ENCODE assay signal across 9 cellular contexts in genomic region chr4:119284876-119285611, GRCh38. TPM values are rescaled to one million over a fixed set of nuclear protein-coding genes. Genes with fewer than 3 reads are reported as not detected.
DNase-seq lines count a peak whose midpoint lies in the region; ATAC-seq, FAIRE-seq and TF ChIP-seq lines count a peak whose summit lies in the region.
"Had no signal": no experiment of that assay in that cellular context is flagged by ENCODE, and none has a peak within 500 bp of the region (broad histone marks: within the 10 kb centered on the region; RNA-seq: fewer than 3 reads in every experiment).

No MANE protein-coding gene starts in this region.

- in situ Hi-C loops in GM12878 (cut with MboI) = no loop called here

- TF ChIP-seq POLR2A in GM12878 (IDR thresholded peaks at IDR 0.05; ENCODE audit: low read depth, low read length) = no peak

- peak overlapping the region; percentile 44; the same call in 1 of the 2 replicates for H3K4me3 ChIP-seq in GM12878
- H3K4me3 ChIP-seq in mucosa of descending colon = no peak overlapping the region

- RAD21 ChIA-PET in GM12878 (lab: Charles Lee; ENCODE audit: unreplicated experiment) = no interaction called here

- no peak for TF ChIP-seq RAD21 in GM12878 (IDR thresholded peaks at IDR 0.05; ENCODE audit: insufficient read depth, low read depth, low read length)

- no TSS peak for BruUV-seq in GM12878 (replicated peaks; lab: Mats Ljungman, UMichigan)

- no peak for TF ChIP-seq CTCF in GM12878 (IDR thresholded peaks at IDR 0.05 in 2 of 3, conservative IDR thresholded peaks at IDR 0.05 in 1 of 3; ENCODE audit: control insufficient read depth in 2 of 3, extremely low read depth in 1 of 3, insufficient read depth in 1 of 3, low read depth in 3 of 3, low read length in 3 of 3)
- TF ChIP-seq CTCF in mucosa of descending colon (IDR thresholded peaks at IDR 0.05) = no peak

- intact Hi-C loops in GM12878 (cut with micrococcal nuclease; ENCODE audit: unreplicated experiment) (loop anchor here (5.0 to 10.0 kb wide), 2 partner anchors 73 to 510 kb away; partner anchors contain the start of gene USP53), mucosa of descending colon (cut with DNase I, micrococcal nuclease) (loop anchor here (10.0 kb wide), 2 partner anchors 240 to 300 kb away; no protein-coding TSS in a partner anchor)

- H3K79me2 ChIP-seq in GM12878 (ENCODE audit: control insufficient read depth, insufficient read depth, low read length) = no peaks in the 10 kb centered on the region

- WGBS in GM12878 (ENCODE audit: insufficient coverage, insufficient replicate concordance, low lambda C conversion rate, missing lambda C conversion rate) = 36% methylated on average over 3 of the region's 3 CpGs

- FAIRE-seq in GM12878 (lab: Jason Lieb, UNC) = no peak

- H3K27me3 ChIP-seq in GM12878 (replicated peaks in 1 of 2; ENCODE audit: control insufficient read depth in 2 of 2, insufficient read depth in 2 of 2, low read length in 1 of 2) = no peaks in the 10 kb centered on the region

- H2AFZ ChIP-seq in GM12878 (ENCODE audit: control insufficient read depth, low read depth, low read length) = peak overlapping the region; percentile 82

- H3K9ac ChIP-seq in GM12878 (ENCODE audit: control insufficient read depth, insufficient read depth, low read length) = no peak overlapping the region

- no peaks in the 10 kb centered on the region for H3K4me1 ChIP-seq in GM12878 (ENCODE audit: control insufficient read depth, insufficient read depth, low read length)
- H3K4me1 ChIP-seq in mucosa of descending colon (ENCODE audit: low read depth) = peaks cover 5% of the 10 kb centered on the region

- ATAC-seq in GM18519 (IDR thresholded peaks at IDR 0.05; ENCODE audit: low FRiP score, unreplicated experiment) (peak; percentile 77), HG03159 (IDR thresholded peaks at IDR 0.05; ENCODE audit: unreplicated experiment) (peak; percentile 81), GM12878 (peak; percentile 57; the same call in 2 of the 3 replicates), mucosa of descending colon (peak; percentile 64)

- SMC1A ChIA-PET in GM12878 (lab: Charles Lee; ENCODE audit: uncharacterized antibody, unreplicated experiment) = no interaction called here

- no peaks in the 10 kb centered on the region for H3K36me3 ChIP-seq in GM12878 (ENCODE audit: control insufficient read depth in 2 of 2, insufficient read depth in 2 of 2, low read length in 1 of 2)
- H3K36me3 ChIP-seq in mucosa of descending colon (ENCODE audit: low read depth) = no peaks in the 10 kb centered on the region

- H3K27ac ChIP-seq in GM12878 (ENCODE audit: control insufficient read depth, insufficient read depth) = no peak overlapping the region

- H3K4me2 ChIP-seq in GM12878 (ENCODE audit: control insufficient read depth, insufficient read depth) = peak overlapping the region; percentile 61

- no peaks in the 10 kb centered on the region for H4K20me1 ChIP-seq in GM12878 (ENCODE audit: control insufficient read depth, insufficient read depth)

- POLR2A ChIA-PET in GM12878 (lab: Charles Lee) = no interaction called here

- DNase-seq in GM12878 (ENCODE audit: low read depth, low spot score) = no peak
- DNase-seq in mucosa of descending colon = no peak
- DNase-seq in NCI-H524 (lab: John Stamatoyannopoulos, UW) = no peak
- DNase-seq in amygdala (lab: John Stamatoyannopoulos, UW) = no peak
- no peak for DNase-seq in NCI-H2107 treated with DMSO at 0.1 percent for 48 hours (lab: John Stamatoyannopoulos, UW; ENCODE audit: unreplicated experiment)
- DNase-seq in DMS153 (lab: John Stamatoyannopoulos, UW) = no peak
- DNase-seq: right cardiac atrium had no signal

- H3K9me3 ChIP-seq in GM12878 (replicated peaks; ENCODE audit: control insufficient read depth, insufficient read depth, low read length) (no peaks in the 10 kb centered on the region), mucosa of descending colon (no peaks in the 10 kb centered on the region)

- CTCF ChIA-PET in GM12878 (lab: Yijun Ruan, JAX) = no interaction called here

- TF ChIP-seq EP300 in GM12878 (IDR thresholded peaks at IDR 0.05; ENCODE audit: borderline replicate concordance in 1 of 2, control insufficient read depth in 1 of 2, low read depth in 2 of 2, low read length in 2 of 2) = no peak

TF ChIP-seq in GM12878, 131 proteins besides CTCF, POLR2A, EP300 and RAD21 (continues in another document):
- TF ChIP-seq ASH2L (IDR thresholded peaks at IDR 0.05; ENCODE audit: borderline replicate concordance, low read depth) (0 out of 2 replicates have a peak, but pooled peaks have one; percentile 23), SMAD5 (IDR thresholded peaks at IDR 0.05; ENCODE audit: low read depth) (no peak), ZBTB33 (IDR thresholded peaks at IDR 0.05) (no peak), E2F8 (IDR thresholded peaks at IDR 0.05; ENCODE audit: low read depth, partially characterized antibody) (no peak), ZNF384 (IDR thresholded peaks at IDR 0.05; ENCODE audit: borderline replicate concordance, low read depth, low read length) (no peak)

RNA-seq across cellular contexts. Expression of gene FABP2, which starts 36.9 kb away (rescaled TPM):
- total RNA-seq in GM12878 (2013; cell fraction: nucleolus; rRNA removed) = not detected in 2 replicates
- total RNA-seq in GM12878 (2014; rRNA removed) (not detected in 2 replicates), GM12878 (2014; rRNA removed; fragmentation: Illumina TruSeq; extraction: Trizol) (not detected in 2 replicates), GM12878 (2021) (not detected in 2 replicates), mucosa of descending colon (10 to 100 TPM; 12.1 to 48.6 (median 39.7) TPM)
- not detected for polyA plus RNA-seq in GM12878 (2011; ENCODE audit: low read depth)
- polyA plus RNA-seq in GM12878 (2011; rRNA removed) (not detected in 2 replicates), GM12878 (2014; fragmentation: Illumina TruSeq; extraction: Trizol) (not detected in 2 replicates), GM12878 (2014; fragmentation: Nextera tagmentation; extraction: Ambion mirVana) (not detected), GM12878 (2014; rRNA removed) (not detected in 2 replicates), GM12878 (2016; fragmentation: Nextera tagmentation; extraction: Ambion mirVana) (not detected)
- polyA plus RNA-seq in GM12878 (2011; cell fraction: cytosol; rRNA removed) = not detected in 2 replicates
- polyA plus RNA-seq in GM12878 (2011; cell fraction: nucleus; rRNA removed) = not detected in 2 replicates
- not detected in 2 replicates for polyA plus RNA-seq in GM12878 (2012)
- polyA minus RNA-seq in GM12878 (2011; rRNA and poly(A)+ RNA removed) = not detected in 2 replicates
- polyA minus RNA-seq in GM12878 (2011; cell fraction: cytosol; rRNA and poly(A)+ RNA removed) = not detected in 2 replicates
- not detected in 2 replicates for polyA minus RNA-seq in GM12878 (2011; cell fraction: nucleus; rRNA and poly(A)+ RNA removed)
- total RNA-seq: right cardiac atrium had no signal

Comparison
In these comparisons a context has a peak if more than half of its experiments do, and no peak if none do; other contexts are left out.
1. RNA of gene FABP2, which starts 36.9 kb away (total RNA-seq): 12.1 to 48.6 TPM in mucosa of descending colon; not detected in GM12878; every median in the first group is over 10 times any median in the second.
2. Peak in every context shown above with its lines, with median percentiles within 50 percentile points of each other: ATAC-seq.